Comparison of ENCODE assay signal across 8 cellular contexts in the genomic region with DNA sequence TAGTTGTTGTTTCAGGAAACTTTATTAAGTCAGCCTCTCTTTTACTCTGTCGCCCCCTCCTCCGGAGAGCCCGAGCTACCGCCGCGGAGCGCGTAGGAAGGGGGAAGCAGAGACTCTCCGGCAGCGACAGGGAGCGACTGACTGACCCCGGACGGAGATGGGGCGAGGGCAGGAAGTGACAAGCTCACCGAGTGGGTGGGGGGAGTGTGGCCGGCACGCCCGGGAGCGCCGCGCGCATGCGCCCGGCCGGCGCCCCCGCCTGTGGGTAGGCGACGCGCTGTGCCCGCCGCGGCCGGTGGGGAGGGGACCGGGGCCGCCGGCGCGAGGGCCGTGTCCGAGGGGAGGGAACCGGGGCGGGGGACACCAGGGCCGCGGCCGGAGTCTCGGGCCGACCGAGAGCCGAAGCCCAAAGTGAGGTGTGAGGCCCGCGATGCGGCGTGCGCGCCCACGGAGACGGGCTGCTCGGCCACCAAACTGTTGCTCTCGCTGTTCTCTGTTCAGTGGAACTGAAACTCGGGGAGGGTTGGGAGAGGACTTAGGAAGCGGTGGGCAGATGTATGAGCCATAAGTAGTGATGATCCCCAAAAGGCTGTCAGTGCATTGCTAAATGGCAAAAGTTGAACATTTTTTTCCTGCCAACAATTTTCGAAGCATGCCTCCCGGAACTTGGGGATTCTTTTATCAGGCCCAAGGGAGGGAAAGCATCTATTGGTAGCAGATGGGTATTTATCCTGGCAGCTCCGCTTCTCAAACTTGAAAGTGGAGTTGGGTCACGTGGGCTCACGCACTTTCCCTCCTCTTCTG. TPM values are rescaled to one million over a fixed set of nuclear protein-coding genes. Genes with fewer than 3 reads are reported as not detected.
DNase-seq lines count a peak whose midpoint lies in the region; ATAC-seq, FAIRE-seq and TF ChIP-seq lines count a peak whose summit lies in the region.

A gene with protein sequence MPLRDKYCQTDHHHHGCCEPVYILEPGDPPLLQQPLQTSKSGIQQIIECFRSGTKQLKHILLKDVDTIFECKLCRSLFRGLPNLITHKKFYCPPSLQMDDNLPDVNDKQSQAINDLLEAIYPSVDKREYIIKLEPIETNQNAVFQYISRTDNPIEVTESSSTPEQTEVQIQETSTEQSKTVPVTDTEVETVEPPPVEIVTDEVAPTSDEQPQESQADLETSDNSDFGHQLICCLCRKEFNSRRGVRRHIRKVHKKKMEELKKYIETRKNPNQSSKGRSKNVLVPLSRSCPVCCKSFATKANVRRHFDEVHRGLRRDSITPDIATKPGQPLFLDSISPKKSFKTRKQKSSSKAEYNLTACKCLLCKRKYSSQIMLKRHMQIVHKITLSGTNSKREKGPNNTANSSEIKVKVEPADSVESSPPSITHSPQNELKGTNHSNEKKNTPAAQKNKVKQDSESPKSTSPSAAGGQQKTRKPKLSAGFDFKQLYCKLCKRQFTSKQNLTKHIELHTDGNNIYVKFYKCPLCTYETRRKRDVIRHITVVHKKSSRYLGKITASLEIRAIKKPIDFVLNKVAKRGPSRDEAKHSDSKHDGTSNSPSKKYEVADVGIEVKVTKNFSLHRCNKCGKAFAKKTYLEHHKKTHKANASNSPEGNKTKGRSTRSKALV (minus strand): TSS at position 143 of the 804 bp plus-strand sequence. CDS start 1,151 bp downstream, outside the sequence.

- peak; percentile 91 for TF ChIP-seq POLR2A in A549 (IDR thresholded peaks at IDR 0.05; ENCODE audit: low read length)

- in situ Hi-C loops in T47D (cut with HindIII; ENCODE audit: low pct_unique_long_range_greater_than_20kb, low sequenced_read_pairs) = no loop called here

- 5% methylated on average over 19 of the region's 67 CpGs for WGBS in A549 (ENCODE audit: missing lambda C conversion rate)

- ATAC-seq in A549 (peak; percentile 90 to 95), GM18861 (IDR thresholded peaks at IDR 0.05; ENCODE audit: unreplicated experiment) (peak; percentile 71), HG03095 (IDR thresholded peaks at IDR 0.05; ENCODE audit: unreplicated experiment) (peak; percentile 85)

- POLR2A ChIA-PET in A549 (lab: Yijun Ruan, JAX) = interaction anchor here (0.5 to 1.4 kb wide), 8 partner anchors 10 to 193 kb away, joined by 3 to 7 read pairs (median 3); a partner anchor contains a TSS

- TF ChIP-seq RAD21 in A549 (conservative IDR thresholded peaks at IDR 0.05 in 1 of 2, IDR thresholded peaks at IDR 0.05 in 1 of 2) = no peak; a peak in 1 of 5 replicates

- DNase-seq in A549 (ENCODE audit: low read depth in 1 of 2, low spot score in 1 of 2) = peak; percentile 84 to 90
- peak; percentile 71 for DNase-seq in NCI-H2196 treated with DMSO at 0.1 percent for 48 hours (lab: John Stamatoyannopoulos, UW; ENCODE audit: unreplicated experiment)
- peak; percentile 82 to 85 for DNase-seq in T47D (ENCODE audit: low read depth in 1 of 2, low spot score in 1 of 2)

- H3K27ac ChIP-seq in A549 (peak within 1 kb of the TSS; percentile 93 to 99), VCaP (peak within 1 kb of the TSS; percentile 94), skin epidermis (peak within 1 kb of the TSS; percentile 83 to 100 (median 98))

- TF ChIP-seq CTCF in A549 (IDR thresholded peaks at IDR 0.05) (no peak), VCaP (conservative IDR thresholded peaks at IDR 0.05) (no peak)

- H3K9me3 ChIP-seq in A549 (no peaks in the 10 kb centered on the region), iPS-18c (ENCODE audit: control insufficient read depth, insufficient read depth, low read length) (no peaks in the 10 kb centered on the region)

- TF ChIP-seq EP300 in A549 (IDR thresholded peaks at IDR 0.05) = no peak

- CTCF ChIA-PET in A549 (lab: Yijun Ruan, JAX) = interaction anchor here (0.9 to 1.7 kb wide), 2 partner anchors 15 to 122 kb away, joined by 3 read pairs; no protein-coding TSS in a partner anchor

- H3K4me1 ChIP-seq in A549 = peaks cover 22% of the 10 kb centered on the region

- H3K4me2 ChIP-seq in A549 = peak within 1 kb of the TSS; percentile 92

- no peak for FAIRE-seq in A549 (lab: Jason Lieb, UNC)

- H3K4me3 ChIP-seq in A549 (peak within 1 kb of the TSS; percentile 100), iPS-18c (ENCODE audit: insufficient read depth, low read depth, low read length) (peak within 1 kb of the TSS; percentile 91), skin epidermis (peak within 1 kb of the TSS; percentile 65 to 98 (median 89))

TF ChIP-seq in A549, 52 proteins besides CTCF, POLR2A, EP300 and RAD21 (continues in another document):
- TF ChIP-seq FOSB (CRISPR knock-in tag; IDR thresholded peaks at IDR 0.05) (no peak), ZSCAN20 (CRISPR knock-in tag; IDR thresholded peaks at IDR 0.05) (no peak), NR3C1 (IDR thresholded peaks at IDR 0.05) (no peak), NPAS2 (CRISPR knock-in tag; IDR thresholded peaks at IDR 0.05; ENCODE audit: borderline replicate concordance) (no peak), PHF8 (IDR thresholded peaks at IDR 0.05; ENCODE audit: borderline replicate concordance, low read depth) (peak; percentile 56), JUN (IDR thresholded peaks at IDR 0.05) (peak in 1 of 2 experiments; percentile 83; a peak in 3 of 5 replicates), SMC3 (IDR thresholded peaks at IDR 0.05) (0 out of 3 replicates have a peak, but pooled peaks have one; percentile 9), JUNB (IDR thresholded peaks at IDR 0.05) (no peak), MYC (IDR thresholded peaks at IDR 0.05; ENCODE audit: borderline replicate concordance, low read length) (peak; percentile 37), MAZ (IDR thresholded peaks at IDR 0.05; ENCODE audit: borderline replicate concordance, low read depth, low read length) (0 out of 2 replicates have a peak, but pooled peaks have one; percentile 44), FOSL2 (IDR thresholded peaks at IDR 0.05) (no peak), FOSL2 (CRISPR knock-in tag; IDR thresholded peaks at IDR 0.05) (no peak)
- TF ChIP-seq, protein P1, sequence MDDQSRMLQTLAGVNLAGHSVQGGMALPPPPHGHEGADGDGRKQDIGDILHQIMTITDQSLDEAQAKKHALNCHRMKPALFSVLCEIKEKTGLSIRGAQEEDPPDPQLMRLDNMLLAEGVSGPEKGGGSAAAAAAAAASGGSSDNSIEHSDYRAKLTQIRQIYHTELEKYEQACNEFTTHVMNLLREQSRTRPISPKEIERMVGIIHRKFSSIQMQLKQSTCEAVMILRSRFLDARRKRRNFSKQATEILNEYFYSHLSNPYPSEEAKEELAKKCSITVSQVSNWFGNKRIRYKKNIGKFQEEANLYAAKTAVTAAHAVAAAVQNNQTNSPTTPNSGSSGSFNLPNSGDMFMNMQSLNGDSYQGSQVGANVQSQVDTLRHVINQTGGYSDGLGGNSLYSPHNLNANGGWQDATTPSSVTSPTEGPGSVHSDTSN (IDR thresholded peaks at IDR 0.05) = 0 out of 2 replicates have a peak, but pooled peaks have one; percentile 18
- TF ChIP-seq, protein P2, sequence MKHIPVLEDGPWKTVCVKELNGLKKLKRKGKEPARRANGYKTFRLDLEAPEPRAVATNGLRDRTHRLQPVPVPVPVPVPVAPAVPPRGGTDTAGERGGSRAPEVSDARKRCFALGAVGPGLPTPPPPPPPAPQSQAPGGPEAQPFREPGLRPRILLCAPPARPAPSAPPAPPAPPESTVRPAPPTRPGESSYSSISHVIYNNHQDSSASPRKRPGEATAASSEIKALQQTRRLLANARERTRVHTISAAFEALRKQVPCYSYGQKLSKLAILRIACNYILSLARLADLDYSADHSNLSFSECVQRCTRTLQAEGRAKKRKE (CRISPR knock-in tag; IDR thresholded peaks at IDR 0.05; ENCODE audit: low read depth) = peak; percentile 9; the same call in 1 of the 2 replicates
- TF ChIP-seq, protein P3, sequence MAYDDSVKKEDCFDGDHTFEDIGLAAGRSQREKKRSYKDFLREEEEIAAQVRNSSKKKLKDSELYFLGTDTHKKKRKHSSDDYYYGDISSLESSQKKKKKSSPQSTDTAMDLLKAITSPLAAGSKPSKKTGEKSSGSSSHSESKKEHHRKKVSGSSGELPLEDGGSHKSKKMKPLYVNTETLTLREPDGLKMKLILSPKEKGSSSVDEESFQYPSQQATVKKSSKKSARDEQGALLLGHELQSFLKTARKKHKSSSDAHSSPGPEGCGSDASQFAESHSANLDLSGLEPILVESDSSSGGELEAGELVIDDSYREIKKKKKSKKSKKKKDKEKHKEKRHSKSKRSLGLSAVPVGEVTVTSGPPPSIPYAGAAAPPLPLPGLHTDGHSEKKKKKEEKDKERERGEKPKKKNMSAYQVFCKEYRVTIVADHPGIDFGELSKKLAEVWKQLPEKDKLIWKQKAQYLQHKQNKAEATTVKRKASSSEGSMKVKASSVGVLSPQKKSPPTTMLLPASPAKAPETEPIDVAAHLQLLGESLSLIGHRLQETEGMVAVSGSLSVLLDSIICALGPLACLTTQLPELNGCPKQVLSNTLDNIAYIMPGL (CRISPR knock-in tag; IDR thresholded peaks at IDR 0.05; ENCODE audit: borderline replicate concordance) = no peak
- TF ChIP-seq, protein P4, sequence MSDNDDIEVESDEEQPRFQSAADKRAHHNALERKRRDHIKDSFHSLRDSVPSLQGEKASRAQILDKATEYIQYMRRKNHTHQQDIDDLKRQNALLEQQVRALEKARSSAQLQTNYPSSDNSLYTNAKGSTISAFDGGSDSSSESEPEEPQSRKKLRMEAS (IDR thresholded peaks at IDR 0.05) = peak; percentile 69
- TF ChIP-seq, protein P5, sequence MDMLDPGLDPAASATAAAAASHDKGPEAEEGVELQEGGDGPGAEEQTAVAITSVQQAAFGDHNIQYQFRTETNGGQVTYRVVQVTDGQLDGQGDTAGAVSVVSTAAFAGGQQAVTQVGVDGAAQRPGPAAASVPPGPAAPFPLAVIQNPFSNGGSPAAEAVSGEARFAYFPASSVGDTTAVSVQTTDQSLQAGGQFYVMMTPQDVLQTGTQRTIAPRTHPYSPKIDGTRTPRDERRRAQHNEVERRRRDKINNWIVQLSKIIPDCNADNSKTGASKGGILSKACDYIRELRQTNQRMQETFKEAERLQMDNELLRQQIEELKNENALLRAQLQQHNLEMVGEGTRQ (IDR thresholded peaks at IDR 0.05) = peak; percentile 74

RNA-seq across cellular contexts. Expression of the gene that starts here (rescaled TPM):
- polyA plus RNA-seq in A549 (2011; rRNA removed) (17.2 and 17.8 TPM in 2 replicates), A549 (2017; fragmentation: RNase III; extraction: RNeasy Plus Mini Kit Qiagen cat#74134 plus additional on column Dnase treatment) (8.7 to 10.2 TPM (median 9.0 TPM) in 3 replicates)
- 2.9 and 3.6 TPM in 2 replicates for polyA plus RNA-seq in A549 (2012; cell fraction: cytosol; rRNA removed)
- polyA plus RNA-seq in A549 (2012; cell fraction: nucleus; rRNA removed) = 5.1 and 7.0 TPM in 2 replicates
- polyA minus RNA-seq in A549 (2011; rRNA and poly(A)+ RNA removed) = 13.6 and 15.3 TPM in 2 replicates

Comparison
In these comparisons a context has a peak if more than half of its experiments do, and no peak if none do; other contexts are left out.
1. Peak in every context shown above with its lines: DNase-seq, ATAC-seq, H3K4me3 ChIP-seq and H3K27ac ChIP-seq.